7 cellular contexts compared by ENCODE assay signal in the genomic region with DNA sequence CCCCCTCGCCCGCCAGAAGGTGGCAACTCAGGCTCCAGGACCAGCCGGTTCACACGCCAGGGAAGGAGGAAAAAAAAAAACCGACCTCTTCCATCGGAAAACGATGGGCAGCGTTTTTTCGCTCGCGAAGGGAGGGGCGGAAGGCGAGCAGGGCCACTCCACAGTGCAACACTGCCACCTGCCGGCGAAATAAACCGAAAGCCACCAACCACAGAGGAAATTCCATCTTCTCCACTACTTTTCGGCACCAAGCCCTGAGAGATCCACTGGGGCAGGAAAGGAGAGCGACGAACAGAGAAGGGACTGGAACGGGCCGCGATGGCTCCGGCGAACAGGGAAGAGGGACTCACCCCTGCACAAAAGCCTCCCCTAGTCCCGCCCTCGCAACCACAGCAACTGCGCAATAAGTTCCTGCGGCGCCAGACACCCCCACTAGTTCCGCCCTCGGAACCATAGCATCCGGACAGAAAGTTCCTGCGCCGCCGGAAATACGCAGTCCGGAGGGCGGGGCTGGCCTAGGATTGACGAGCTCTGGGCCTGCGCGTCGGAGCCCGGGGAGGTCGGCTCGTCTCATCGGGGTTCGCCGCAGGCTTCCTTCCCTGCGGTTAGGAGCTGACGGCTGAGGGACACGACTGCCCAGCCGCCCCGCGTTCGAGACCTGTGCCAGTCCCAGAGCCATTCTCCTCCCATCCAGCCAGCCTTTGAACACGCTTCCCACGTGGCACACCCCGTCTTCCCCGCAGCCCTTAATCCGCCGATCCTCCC. TPM values are rescaled to one million over a fixed set of nuclear protein-coding genes. Genes with fewer than 3 reads are reported as not detected.
DNase-seq lines count a peak whose midpoint lies in the region; ATAC-seq and TF ChIP-seq lines count a peak whose summit lies in the region.

No MANE protein-coding gene starts in this region.

- H3K9me3 ChIP-seq in ascending aorta (no peaks in the 10 kb centered on the region), right cardiac atrium (ENCODE audit: control insufficient read depth, low read length) (no peaks in the 10 kb centered on the region)

- intact Hi-C loops in ascending aorta (cut with DNase I) (no loop called here), right cardiac atrium (cut with DNase I) (no loop called here)

- H3K36me3 ChIP-seq in ascending aorta, result no peaks in the 10 kb centered on the region

- H3K27me3 ChIP-seq in ascending aorta (no peaks in the 10 kb centered on the region), right cardiac atrium (ENCODE audit: control insufficient read depth, insufficient read depth) (no peaks in the 10 kb centered on the region)

- peak overlapping the region; percentile 96 to 99 for H3K27ac ChIP-seq in ascending aorta
- peak overlapping the region; percentile 98 for H3K27ac ChIP-seq in right cardiac atrium (ENCODE audit: low read length)

- TF ChIP-seq POLR2A in GM18505 (IDR thresholded peaks at IDR 0.05; ENCODE audit: borderline replicate concordance, extremely low read depth, insufficient read depth, insufficient read length), result peak; percentile 72

- peak; percentile 95 for ATAC-seq in GM18505 (IDR thresholded peaks at IDR 0.05; ENCODE audit: unreplicated experiment)
- peak; percentile 91 for ATAC-seq in HG02970 (IDR thresholded peaks at IDR 0.05; ENCODE audit: low FRiP score, unreplicated experiment)
- peak; percentile 98 to 99 for ATAC-seq in right cardiac atrium

- H3K4me1 ChIP-seq in ascending aorta (no peaks in the 10 kb centered on the region), right cardiac atrium (ENCODE audit: control insufficient read depth, insufficient read depth, low read length) (no peaks in the 10 kb centered on the region)

- peak; percentile 92 to 98 (median 96) for TF ChIP-seq CTCF in ascending aorta (IDR thresholded peaks at IDR 0.05)

- peak; percentile 73 to 77 for DNase-seq in NCI-H187 (lab: John Stamatoyannopoulos, UW)
- peak; percentile 73 to 97 (median 85) for DNase-seq in T-helper 2 cell
- peak; percentile 84 to 98 for DNase-seq in ascending aorta (ENCODE audit: low spot score in 2 of 2)
- peak; percentile 96 to 99 (median 98) for DNase-seq in right cardiac atrium
- peak; percentile 78 for DNase-seq in renal cortical epithelial cell (ENCODE audit: low read depth)

- H3K4me3 ChIP-seq in ascending aorta (peak overlapping the region; percentile 73 to 81), right cardiac atrium (ENCODE audit: low read length) (peak overlapping the region; percentile 44)

- WGBS in right cardiac atrium, result under 1% methylated on average over 61 of the region's 61 CpGs

RNA-seq across cellular contexts. Expression of a gene that starts 23.4 kb away (rescaled TPM):
- total RNA-seq in ascending aorta (50.9 TPM), right cardiac atrium (10 to 100 TPM in 3 of 4 donors, 1 to 10 TPM in 1; 9.3 to 17.9 (median 12.9) TPM), renal cortical epithelial cell (3.5 and 10.5 TPM in 2 replicates)
- polyA plus RNA-seq in right cardiac atrium, result 8.2 TPM

RNA-seq across cellular contexts. Expression of a gene that starts 37.8 kb away (rescaled TPM):
- total RNA-seq in ascending aorta (5.0 TPM), right cardiac atrium (10 to 100 TPM; 11.0 to 17.6 (median 15.4) TPM), renal cortical epithelial cell (13.7 and 14.8 TPM in 2 replicates)
- polyA plus RNA-seq in right cardiac atrium, result 18.1 TPM

Comparison
In these comparisons a context has a peak if more than half of its experiments do, and no peak if none do; other contexts are left out.
1. Peak in every context shown above with its lines: DNase-seq, ATAC-seq, H3K4me3 ChIP-seq and H3K27ac ChIP-seq.